12 cellular contexts compared by ENCODE assay signal in genomic region chr3:127015282-127016042, GRCh38. TPM values are rescaled to one million over a fixed set of nuclear protein-coding genes. Genes with fewer than 3 reads are reported as not detected.
DNase-seq lines count a peak whose midpoint lies in the region; ATAC-seq lines count a peak whose summit lies in the region.
"Had no signal": no experiment of that assay in that cellular context is flagged by ENCODE, and none has a peak within 500 bp of the region (broad histone marks: within the 10 kb centered on the region; RNA-seq: fewer than 3 reads in every experiment).

No MANE protein-coding gene starts in this region.

- intact Hi-C loops in right cardiac atrium (cut with DNase I), result no loop called here

- H3K27ac ChIP-seq in caudate nucleus (ENCODE audit: low read depth, low read length) (no peak overlapping the region), right cardiac atrium (ENCODE audit: low read length) (no peak overlapping the region)
- H3K27ac ChIP-seq: C4-2B had no signal

- DNase-seq in COR-L47 (lab: John Stamatoyannopoulos, UW) (peak; percentile 51), caudate nucleus (lab: John Stamatoyannopoulos, UW) (peak in 35 of 61 donors; percentile 5 to 77 (median 39)), right cardiac atrium (no peak), ureter (ENCODE audit: low spot score) (no peak)
- DNase-seq in activated CD4-positive, alpha-beta T cell treated with anti-CD3 and anti-CD28 coated beads, Interleukin-2, amount 50 U/mL, for 1 hour, result no peak
- DNase-seq: effector memory CD4-positive, alpha-beta T cell; left cardiac atrium; NCI-H526 had no signal

- H3K4me1 ChIP-seq in right cardiac atrium (ENCODE audit: control insufficient read depth, insufficient read depth, low read length), result no peaks in the 10 kb centered on the region

- no peaks in the 10 kb centered on the region for H3K27me3 ChIP-seq in right cardiac atrium (ENCODE audit: control insufficient read depth, insufficient read depth)

- ATAC-seq in GM21360 (IDR thresholded peaks at IDR 0.05; ENCODE audit: unreplicated experiment) (peak; percentile 73), HG03571 (IDR thresholded peaks at IDR 0.05; ENCODE audit: unreplicated experiment) (peak; percentile 58), right cardiac atrium (no peak), HG02970 (IDR thresholded peaks at IDR 0.05; ENCODE audit: low FRiP score, unreplicated experiment) (no peak)

- 87% methylated on average over 17 of the region's 17 CpGs for WGBS in right cardiac atrium

- no peaks in the 10 kb centered on the region for H3K9me3 ChIP-seq in right cardiac atrium (ENCODE audit: control insufficient read depth, low read length)

- H3K4me3 ChIP-seq in right cardiac atrium (ENCODE audit: low read length), result no peak overlapping the region

RNA-seq across cellular contexts. Expression of gene PLXNA1, which starts 32.5 kb away (rescaled TPM):
- total RNA-seq in right cardiac atrium, result 10 to 100 TPM; 12.8 to 17.8 (median 15.2) TPM
- polyA plus RNA-seq in right cardiac atrium, result 9.9 TPM
- total RNA-seq in ureter, result 43.0 TPM

Comparison
In these comparisons a context has a peak if more than half of its experiments do, and no peak if none do; other contexts are left out.
1. DNase-seq: peak in COR-L47 (single experiment) and caudate nucleus (35 of 61); none in right cardiac atrium (0 of 3), ureter (single experiment) and activated CD4-positive, alpha-beta T cell treated with anti-CD3 and anti-CD28 coated beads, Interleukin-2, amount 50 U/mL, for 1 hour (single experiment).
2. ATAC-seq: peak in GM21360 (single experiment) and HG03571 (single experiment); none in right cardiac atrium (0 of 2) and HG02970 (single experiment).